1 cellular context compared by ENCODE assay signal in genomic region chr21:44931137-44931500, GRCh38.
TF ChIP-seq lines count a peak whose summit lies in the region.

No MANE protein-coding gene starts in this region.

TF ChIP-seq in SK-N-SH, 30 proteins besides CTCF, POLR2A, EP300 and RAD21 (continued from another document):
- no peak for TF ChIP-seq MAX (IDR thresholded peaks at IDR 0.05; ENCODE audit: low read depth)
- TF ChIP-seq RFX5 (IDR thresholded peaks at IDR 0.05; ENCODE audit: low read length) = no peak
- TF ChIP-seq EZH2phosphoT487 (IDR thresholded peaks at IDR 0.05; ENCODE audit: borderline replicate concordance, low read depth) = no peak
- TF ChIP-seq REST (IDR thresholded peaks at IDR 0.05; ENCODE audit: low read depth, low read length) = no peak
- TF ChIP-seq NRF1 (IDR thresholded peaks at IDR 0.05; ENCODE audit: low read depth, low read length) = no peak
- no peak for TF ChIP-seq FOXJ3 (CRISPR knock-in tag; IDR thresholded peaks at IDR 0.05)
- no peak for TF ChIP-seq FOSL2 (IDR thresholded peaks at IDR 0.05; ENCODE audit: borderline replicate concordance, low read depth)
- no peak for TF ChIP-seq GABPA (IDR thresholded peaks at IDR 0.05; ENCODE audit: low read depth)
- TF ChIP-seq RXRA (IDR thresholded peaks at IDR 0.05; ENCODE audit: borderline replicate concordance, low read depth) = no peak
